ENCODE assay signal across 9 cellular contexts in the genomic region with DNA sequence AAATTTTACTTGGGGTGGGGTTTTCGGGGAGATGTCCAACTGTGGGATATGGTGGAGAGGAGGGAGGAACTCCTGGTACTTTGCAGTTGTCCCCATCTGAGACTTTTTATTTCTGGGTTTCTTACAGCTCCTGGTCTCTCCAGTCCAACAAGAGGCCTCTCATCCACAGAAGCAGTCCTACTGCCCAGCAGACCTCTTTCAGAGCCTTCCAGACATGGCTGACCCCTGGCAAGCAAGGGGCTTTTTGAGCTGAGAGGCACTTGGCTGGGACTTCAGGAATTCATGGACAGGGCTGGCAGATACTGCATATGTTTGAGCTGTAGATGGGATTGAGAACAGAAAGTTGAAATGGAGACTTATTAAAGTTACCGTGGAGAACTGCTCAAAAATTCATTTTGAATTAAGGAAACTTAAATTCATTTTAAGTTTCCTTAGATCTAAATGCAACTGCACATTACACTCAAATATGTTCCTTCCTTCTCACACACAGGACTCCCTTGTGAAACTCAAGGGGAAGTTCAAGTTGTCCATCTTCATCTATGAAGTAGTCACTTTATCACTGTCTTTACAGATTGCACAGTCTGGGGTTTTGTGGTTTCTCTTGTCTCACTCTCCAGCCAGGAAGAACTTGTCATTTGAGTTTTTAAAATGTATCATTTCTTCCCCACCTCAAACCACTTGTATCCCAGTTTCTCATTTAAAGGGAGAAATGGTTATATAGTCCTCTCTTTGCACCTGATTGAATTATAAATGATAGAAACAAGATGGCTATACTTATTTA. TPM values are rescaled to one million over a fixed set of nuclear protein-coding genes. Genes with fewer than 3 reads are reported as not detected.
DNase-seq lines count a peak whose midpoint lies in the region; ATAC-seq lines count a peak whose summit lies in the region.
"Had no signal": no experiment of that assay in that cellular context is flagged by ENCODE, and none has a peak within 500 bp of the region (broad histone marks: within the 10 kb centered on the region; RNA-seq: fewer than 3 reads in every experiment).

No MANE protein-coding gene starts in this region.

- H3K36me3 Mint-ChIP-seq in activated CD8-positive, alpha-beta memory T cell treated with anti-CD3 and anti-CD28 coated beads, Interleukin-2, amount 10 ng/mL, durations not matched to agents 7 days and 5 days: peaks cover 2% of the 10 kb centered on the region
- peaks cover 1% of the 10 kb centered on the region for H3K36me3 Mint-ChIP-seq in T-helper 1 cell treated with Interleukin-12 subunit alpha and Interleukin-12 subunit beta and Interleukin-4 antibody, amounts not matched to agents 30 μg/mL and 1 μg/mL, for 36 hours (ENCODE audit: low read depth)

- peak overlapping the region; percentile 57 for H3K4me3 Mint-ChIP-seq in activated CD8-positive, alpha-beta memory T cell treated with anti-CD3 and anti-CD28 coated beads, Interleukin-2, amount 10 ng/mL, durations not matched to agents 7 days and 5 days
- H3K4me3 Mint-ChIP-seq in T-helper 1 cell treated with Interleukin-12 subunit alpha and Interleukin-12 subunit beta and Interleukin-4 antibody, amounts not matched to agents 30 μg/mL and 1 μg/mL, for 36 hours: peak overlapping the region; percentile 18

- H3K27ac ChIP-seq in thymus (ENCODE audit: low read depth): peak overlapping the region; percentile 36
- H3K27ac ChIP-seq: SJSA1 had no signal

- 50% methylated on average over 2 of the region's 2 CpGs for WGBS in thymus

- H3K27ac Mint-ChIP-seq in activated CD8-positive, alpha-beta memory T cell treated with anti-CD3 and anti-CD28 coated beads, Interleukin-2, amount 10 ng/mL, durations not matched to agents 7 days and 5 days: peak overlapping the region; percentile 67
- H3K27ac Mint-ChIP-seq in T-helper 1 cell treated with Interleukin-12 subunit alpha and Interleukin-12 subunit beta and Interleukin-4 antibody, amounts not matched to agents 30 μg/mL and 1 μg/mL, for 36 hours: peak overlapping the region; percentile 27

- H3K9me3 Mint-ChIP-seq in activated CD8-positive, alpha-beta memory T cell treated with anti-CD3 and anti-CD28 coated beads, Interleukin-2, amount 10 ng/mL, durations not matched to agents 7 days and 5 days (ENCODE audit: low read depth): no peaks in the 10 kb centered on the region
- H3K9me3 Mint-ChIP-seq in T-helper 1 cell treated with Interleukin-12 subunit alpha and Interleukin-12 subunit beta and Interleukin-4 antibody, amounts not matched to agents 30 μg/mL and 1 μg/mL, for 36 hours: no peaks in the 10 kb centered on the region

- peak; percentile 41 for DNase-seq in activated CD8-positive, alpha-beta memory T cell treated with anti-CD3 and anti-CD28 coated beads, Interleukin-2, amount 10 ng/mL, durations not matched to agents 7 days and 5 days
- no peak for DNase-seq in activated CD8-positive, alpha-beta memory T cell treated with anti-CD3 and anti-CD28 coated beads for 24 hours
- DNase-seq in glomerular visceral epithelial cell (ENCODE audit: extremely low spot score): peak; percentile 25
- DNase-seq in RKO (ENCODE audit: low spot score): no peak

- no peak overlapping the region for H3K4me3 ChIP-seq in thymus (ENCODE audit: low read length)
- H3K4me3 ChIP-seq: SJSA1 had no signal

- no peaks in the 10 kb centered on the region for H3K27me3 Mint-ChIP-seq in activated CD8-positive, alpha-beta memory T cell treated with anti-CD3 and anti-CD28 coated beads, Interleukin-2, amount 10 ng/mL, durations not matched to agents 7 days and 5 days
- no peaks in the 10 kb centered on the region for H3K27me3 Mint-ChIP-seq in T-helper 1 cell treated with Interleukin-12 subunit alpha and Interleukin-12 subunit beta and Interleukin-4 antibody, amounts not matched to agents 30 μg/mL and 1 μg/mL, for 36 hours (ENCODE audit: low read depth)

- ATAC-seq in activated CD8-positive, alpha-beta memory T cell treated with anti-CD3 and anti-CD28 coated beads, Interleukin-2, amount 10 ng/mL, durations not matched to agents 7 days and 5 days: peak; percentile 74
- no peak for ATAC-seq in GM21576 (IDR thresholded peaks at IDR 0.05; ENCODE audit: unreplicated experiment)
- ATAC-seq in HG03520 (IDR thresholded peaks at IDR 0.05; ENCODE audit: unreplicated experiment): no peak

- no peaks in the 10 kb centered on the region for H3K27me3 ChIP-seq in thymus (ENCODE audit: control insufficient read depth, insufficient read depth)
- H3K27me3 ChIP-seq: SJSA1 had no signal

- H3K9me3 ChIP-seq in thymus (ENCODE audit: control insufficient read depth): no peaks in the 10 kb centered on the region
- H3K9me3 ChIP-seq: SJSA1 had no signal

- CTCF ChIA-PET in activated CD8-positive, alpha-beta memory T cell treated with anti-CD3 and anti-CD28 coated beads, Interleukin-2, amount 10 ng/mL, durations not matched to agents 7 days and 5 days (lab: Charles Lee): interaction anchor here (0.6 to 5.1 kb wide), 13 partner anchors 9 to 238 kb away, joined by 3 to 55 read pairs (median 4); partner anchors contain the start of genes FBXO47 and PLXDC1

- peaks cover 32% of the 10 kb centered on the region for H3K4me1 Mint-ChIP-seq in activated CD8-positive, alpha-beta memory T cell treated with anti-CD3 and anti-CD28 coated beads, Interleukin-2, amount 10 ng/mL, durations not matched to agents 7 days and 5 days
- H3K4me1 Mint-ChIP-seq in T-helper 1 cell treated with Interleukin-12 subunit alpha and Interleukin-12 subunit beta and Interleukin-4 antibody, amounts not matched to agents 30 μg/mL and 1 μg/mL, for 36 hours (ENCODE audit: low read depth): peaks cover 22% of the 10 kb centered on the region

- H3K36me3 ChIP-seq in thymus (ENCODE audit: control insufficient read depth, insufficient read depth): no peaks in the 10 kb centered on the region
- H3K36me3 ChIP-seq: SJSA1 had no signal

- no peaks in the 10 kb centered on the region for H3K4me1 ChIP-seq in thymus (ENCODE audit: control insufficient read depth, insufficient read depth, low read length)
- H3K4me1 ChIP-seq: SJSA1 had no signal

RNA-seq across cellular contexts. Expression of gene FBXO47, which starts 40.7 kb away (rescaled TPM):
- total RNA-seq in activated CD8-positive, alpha-beta memory T cell treated with anti-CD3 and anti-CD28 coated beads, Interleukin-2, amount 10 ng/mL, durations not matched to agents 7 days and 5 days: under 1 TPM in 1 of 2 experiments, not detected in 1; 0.18 TPM
- not detected for polyA plus RNA-seq in thymus
- total RNA-seq: SJSA1 had no signal

RNA-seq across cellular contexts. Expression of gene LASP1, which starts 56.6 kb away (rescaled TPM):
- total RNA-seq in activated CD8-positive, alpha-beta memory T cell treated with anti-CD3 and anti-CD28 coated beads, Interleukin-2, amount 10 ng/mL, durations not matched to agents 7 days and 5 days: 100 to 1,000 TPM; 208 to 239 TPM
- polyA plus RNA-seq in thymus: 72.5 TPM

Comparison
In these comparisons a context has a peak if more than half of its experiments do, and no peak if none do; other contexts are left out.
1. DNase-seq: peak in activated CD8-positive, alpha-beta memory T cell treated with anti-CD3 and anti-CD28 coated beads, Interleukin-2, amount 10 ng/mL, durations not matched to agents 7 days and 5 days (single experiment) and glomerular visceral epithelial cell (single experiment); none in activated CD8-positive, alpha-beta memory T cell treated with anti-CD3 and anti-CD28 coated beads for 24 hours (single experiment) and RKO (single experiment).